1 cellular context compared by ENCODE assay signal in the genomic region with DNA sequence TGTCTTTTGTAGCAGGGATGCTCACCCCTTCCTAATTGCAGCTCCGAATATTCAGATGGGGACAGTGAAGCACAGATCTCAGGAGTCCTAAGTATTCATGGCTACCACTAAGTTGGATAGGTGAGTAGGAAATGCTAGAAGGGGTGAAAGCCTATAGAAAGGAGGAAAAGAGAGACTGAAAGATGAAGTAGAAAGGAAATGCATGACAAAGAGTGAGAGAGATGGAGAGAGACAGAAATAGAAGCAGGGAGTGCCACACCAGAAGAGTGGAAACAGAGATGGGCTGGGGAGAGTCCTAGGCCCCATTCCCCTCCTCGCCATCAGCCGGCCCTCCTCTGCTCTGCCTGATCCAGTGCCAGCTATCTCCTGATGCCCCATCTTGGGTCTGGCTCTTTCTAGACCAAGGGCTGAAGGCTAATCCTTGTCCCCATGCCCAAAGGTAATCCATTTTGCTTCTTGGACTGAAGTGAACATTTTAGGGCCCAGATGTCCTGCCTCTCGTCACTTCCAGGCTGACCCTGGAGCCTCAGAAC.
TF ChIP-seq lines count a peak whose summit lies in the region.

No MANE protein-coding gene starts in this region.

TF ChIP-seq in WTC11, 78 proteins besides CTCF, POLR2A, EP300 and RAD21 (continued from another document):
- TF ChIP-seq, protein P1, sequence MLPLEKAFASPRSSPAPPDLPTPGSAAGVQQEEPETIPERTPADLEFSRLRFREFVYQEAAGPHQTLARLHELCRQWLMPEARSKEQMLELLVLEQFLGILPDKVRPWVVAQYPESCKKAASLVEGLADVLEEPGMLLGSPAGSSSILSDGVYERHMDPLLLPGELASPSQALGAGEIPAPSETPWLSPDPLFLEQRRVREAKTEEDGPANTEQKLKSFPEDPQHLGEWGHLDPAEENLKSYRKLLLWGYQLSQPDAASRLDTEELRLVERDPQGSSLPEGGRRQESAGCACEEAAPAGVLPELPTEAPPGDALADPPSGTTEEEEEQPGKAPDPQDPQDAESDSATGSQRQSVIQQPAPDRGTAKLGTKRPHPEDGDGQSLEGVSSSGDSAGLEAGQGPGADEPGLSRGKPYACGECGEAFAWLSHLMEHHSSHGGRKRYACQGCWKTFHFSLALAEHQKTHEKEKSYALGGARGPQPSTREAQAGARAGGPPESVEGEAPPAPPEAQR (CRISPR knock-in tag; IDR thresholded peaks at IDR 0.05), result no peak
- TF ChIP-seq ZNF263 (CRISPR knock-in tag; IDR thresholded peaks at IDR 0.05; ENCODE audit: low read depth) (no peak), RELA (CRISPR knock-in tag; IDR thresholded peaks at IDR 0.05; ENCODE audit: borderline replicate concordance) (no peak), AR (CRISPR knock-in tag; IDR thresholded peaks at IDR 0.05) (no peak), STAT6 (CRISPR knock-in tag; conservative IDR thresholded peaks at IDR 0.05; ENCODE audit: low read depth) (no peak), PRRX2 (CRISPR knock-in tag; IDR thresholded peaks at IDR 0.05) (no peak), GABPB1 (CRISPR knock-in tag; IDR thresholded peaks at IDR 0.05) (no peak), JUN (CRISPR knock-in tag; IDR thresholded peaks at IDR 0.05) (no peak), ZNF232 (CRISPR knock-in tag; IDR thresholded peaks at IDR 0.05) (no peak), ZNF671 (CRISPR knock-in tag; IDR thresholded peaks at IDR 0.05) (no peak)
- TF ChIP-seq, protein P2, sequence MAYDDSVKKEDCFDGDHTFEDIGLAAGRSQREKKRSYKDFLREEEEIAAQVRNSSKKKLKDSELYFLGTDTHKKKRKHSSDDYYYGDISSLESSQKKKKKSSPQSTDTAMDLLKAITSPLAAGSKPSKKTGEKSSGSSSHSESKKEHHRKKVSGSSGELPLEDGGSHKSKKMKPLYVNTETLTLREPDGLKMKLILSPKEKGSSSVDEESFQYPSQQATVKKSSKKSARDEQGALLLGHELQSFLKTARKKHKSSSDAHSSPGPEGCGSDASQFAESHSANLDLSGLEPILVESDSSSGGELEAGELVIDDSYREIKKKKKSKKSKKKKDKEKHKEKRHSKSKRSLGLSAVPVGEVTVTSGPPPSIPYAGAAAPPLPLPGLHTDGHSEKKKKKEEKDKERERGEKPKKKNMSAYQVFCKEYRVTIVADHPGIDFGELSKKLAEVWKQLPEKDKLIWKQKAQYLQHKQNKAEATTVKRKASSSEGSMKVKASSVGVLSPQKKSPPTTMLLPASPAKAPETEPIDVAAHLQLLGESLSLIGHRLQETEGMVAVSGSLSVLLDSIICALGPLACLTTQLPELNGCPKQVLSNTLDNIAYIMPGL (CRISPR knock-in tag; IDR thresholded peaks at IDR 0.05), result no peak
- TF ChIP-seq, protein P3, sequence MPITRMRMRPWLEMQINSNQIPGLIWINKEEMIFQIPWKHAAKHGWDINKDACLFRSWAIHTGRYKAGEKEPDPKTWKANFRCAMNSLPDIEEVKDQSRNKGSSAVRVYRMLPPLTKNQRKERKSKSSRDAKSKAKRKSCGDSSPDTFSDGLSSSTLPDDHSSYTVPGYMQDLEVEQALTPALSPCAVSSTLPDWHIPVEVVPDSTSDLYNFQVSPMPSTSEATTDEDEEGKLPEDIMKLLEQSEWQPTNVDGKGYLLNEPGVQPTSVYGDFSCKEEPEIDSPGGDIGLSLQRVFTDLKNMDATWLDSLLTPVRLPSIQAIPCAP (CRISPR knock-in tag; IDR thresholded peaks at IDR 0.05), result no peak
- TF ChIP-seq, protein P4, sequence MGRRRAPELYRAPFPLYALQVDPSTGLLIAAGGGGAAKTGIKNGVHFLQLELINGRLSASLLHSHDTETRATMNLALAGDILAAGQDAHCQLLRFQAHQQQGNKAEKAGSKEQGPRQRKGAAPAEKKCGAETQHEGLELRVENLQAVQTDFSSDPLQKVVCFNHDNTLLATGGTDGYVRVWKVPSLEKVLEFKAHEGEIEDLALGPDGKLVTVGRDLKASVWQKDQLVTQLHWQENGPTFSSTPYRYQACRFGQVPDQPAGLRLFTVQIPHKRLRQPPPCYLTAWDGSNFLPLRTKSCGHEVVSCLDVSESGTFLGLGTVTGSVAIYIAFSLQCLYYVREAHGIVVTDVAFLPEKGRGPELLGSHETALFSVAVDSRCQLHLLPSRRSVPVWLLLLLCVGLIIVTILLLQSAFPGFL (CRISPR knock-in tag; IDR thresholded peaks at IDR 0.05; ENCODE audit: borderline replicate concordance), result no peak
- TF ChIP-seq, protein P5, sequence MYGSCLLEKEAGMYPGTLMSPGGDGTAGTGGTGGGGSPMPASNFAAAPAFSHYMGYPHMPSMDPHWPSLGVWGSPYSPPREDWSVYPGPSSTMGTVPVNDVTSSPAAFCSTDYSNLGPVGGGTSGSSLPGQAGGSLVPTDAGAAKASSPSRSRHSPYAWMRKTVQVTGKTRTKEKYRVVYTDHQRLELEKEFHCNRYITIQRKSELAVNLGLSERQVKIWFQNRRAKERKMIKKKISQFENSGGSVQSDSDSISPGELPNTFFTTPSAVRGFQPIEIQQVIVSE (CRISPR knock-in tag; IDR thresholded peaks at IDR 0.05; ENCODE audit: borderline replicate concordance), result no peak
- TF ChIP-seq, protein P6, sequence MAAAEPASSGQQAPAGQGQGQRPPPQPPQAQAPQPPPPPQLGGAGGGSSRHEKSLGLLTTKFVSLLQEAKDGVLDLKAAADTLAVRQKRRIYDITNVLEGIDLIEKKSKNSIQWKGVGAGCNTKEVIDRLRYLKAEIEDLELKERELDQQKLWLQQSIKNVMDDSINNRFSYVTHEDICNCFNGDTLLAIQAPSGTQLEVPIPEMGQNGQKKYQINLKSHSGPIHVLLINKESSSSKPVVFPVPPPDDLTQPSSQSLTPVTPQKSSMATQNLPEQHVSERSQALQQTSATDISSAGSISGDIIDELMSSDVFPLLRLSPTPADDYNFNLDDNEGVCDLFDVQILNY (CRISPR knock-in tag; IDR thresholded peaks at IDR 0.05), result no peak
